Comparison of ENCODE assay signal across 7 cellular contexts in the genomic region with DNA sequence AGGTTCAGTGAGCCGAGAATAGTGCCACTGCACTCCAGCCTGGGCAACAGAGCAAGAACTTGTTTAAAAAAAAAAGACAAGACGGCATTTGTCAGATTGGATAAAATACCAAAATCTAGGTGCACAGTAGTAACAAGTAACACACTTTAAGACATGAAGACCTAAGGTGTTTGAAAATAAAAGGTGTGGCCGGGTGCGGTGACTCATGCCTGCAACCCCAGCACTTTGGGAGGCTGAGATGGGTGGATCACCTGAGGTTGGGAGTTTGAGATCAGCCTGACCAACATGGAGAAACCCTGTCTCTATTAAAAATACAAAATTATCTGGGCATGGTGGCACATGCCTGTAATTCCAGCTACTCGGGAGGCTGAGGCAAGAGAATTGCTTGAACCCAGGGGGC. TPM values are rescaled to one million over a fixed set of nuclear protein-coding genes. Genes with fewer than 3 reads are reported as not detected.
"Had no signal": no experiment of that assay in that cellular context is flagged by ENCODE, and none has a peak within 500 bp of the region (broad histone marks: within the 10 kb centered on the region; RNA-seq: fewer than 3 reads in every experiment).

No MANE protein-coding gene starts in this region.

RNA-seq across cellular contexts. Expression of gene COX7A1, which starts 34.5 kb away (rescaled TPM):
- total RNA-seq: hepatocyte; mesothelial cell of epicardium; mononuclear cell; myocyte; naive thymus-derived CD4-positive, alpha-beta T cell had no signal
- polyA plus RNA-seq: hepatocyte; immature natural killer cell; mammary epithelial cell; naive thymus-derived CD4-positive, alpha-beta T cell had no signal
